ENCODE assay signal across 26 cellular contexts in genomic region chr9:82972446-82972845, GRCh38.
"Had no signal": no experiment of that assay in that cellular context is flagged by ENCODE, and none has a peak within 500 bp of the region (broad histone marks: within the 10 kb centered on the region; RNA-seq: fewer than 3 reads in every experiment).

No MANE protein-coding gene starts in this region.

- H3K36me3 ChIP-seq: ascending aorta, breast epithelium, gastrocnemius medialis had no signal

- H3K4me3 ChIP-seq: ascending aorta, breast epithelium, gastrocnemius medialis had no signal

- H3K27me3 ChIP-seq: ascending aorta, breast epithelium, foreskin keratinocyte, gastrocnemius medialis had no signal

- H3K4me1 ChIP-seq: ascending aorta, breast epithelium, gastrocnemius medialis had no signal

- H3K27ac ChIP-seq: ascending aorta, breast epithelium, epithelial cell of prostate, foreskin keratinocyte, gastrocnemius medialis had no signal

- DNase-seq: activated CD4-positive, alpha-beta memory T cell treated with anti-CD3 and anti-CD28 coated beads for 36 hours; activated CD4-positive, alpha-beta T cell treated with anti-CD3 and anti-CD28 coated beads for 36 hours; activated CD4-positive, alpha-beta T cell treated with anti-CD3 and anti-CD28 coated beads, Interleukin-2, amount 10 ng/mL, durations not matched to agents 24 days and 14 days; activated CD4-positive, CD25-positive, alpha-beta regulatory T cell; activated CD4-positive, CD25-positive, alpha-beta regulatory T cell treated with anti-CD3 and anti-CD28 coated beads, Interleukin-2, amount 50 U/mL, for 72 hours; activated CD8-positive, alpha-beta memory T cell treated with anti-CD3 and anti-CD28 coated beads, Interleukin-2, amount 10 ng/mL, durations not matched to agents 7 days and 5 days; activated CD8-positive, alpha-beta memory T cell treated with anti-CD3 and anti-CD28 coated beads, Interleukin-2, amount 50 U/mL, for 4 hours; activated CD8-positive, alpha-beta T cell treated with anti-CD3 and anti-CD28 coated beads, Interleukin-2, amount 10 ng/mL, durations not matched to agents 7 days and 5 days; activated gamma-delta T cell; activated naive CD4-positive, alpha-beta T cell; activated naive CD4-positive, alpha-beta T cell treated with anti-CD3 and anti-CD28 coated beads, Interleukin-2, amount 10 ng/mL, durations not matched to agents 7 days and 5 days; activated naive CD8-positive, alpha-beta T cell treated with anti-CD3 and anti-CD28 coated beads, Interleukin-2, amount 10 ng/mL, durations not matched to agents 7 days and 5 days; activated T-cell treated with anti-CD3 and anti-CD28 coated beads, Interleukin-2, amount 50 U/mL, for 24 hours; activated T-cell treated with anti-CD3 and anti-CD28 coated beads, Interleukin-2, amount 50 U/mL, for 72 hours; cortex of kidney; dermis blood vessel endothelial cell; effector CD4-positive, alpha-beta T cell; effector memory CD8-positive, alpha-beta T cell; foreskin keratinocyte; gastrocnemius medialis; glutamatergic neuron; T-helper 2 cell had no signal

- H3K9me3 ChIP-seq: gastrocnemius medialis had no signal

- ATAC-seq: activated CD4-positive, alpha-beta T cell treated with anti-CD3 and anti-CD28 coated beads for 36 hours; activated CD8-positive, alpha-beta memory T cell treated with anti-CD3 and anti-CD28 coated beads, Interleukin-2, amount 10 ng/mL, durations not matched to agents 7 days and 5 days; activated CD8-positive, alpha-beta T cell treated with anti-CD3 and anti-CD28 coated beads, Interleukin-2, amount 10 ng/mL, durations not matched to agents 7 days and 5 days; activated naive CD4-positive, alpha-beta T cell treated with anti-CD3 and anti-CD28 coated beads, Interleukin-2, amount 50 U/mL, for 72 hours; activated T-cell treated with anti-CD3 and anti-CD28 coated beads, Interleukin-2, amount 50 U/mL, for 72 hours; effector memory CD8-positive, alpha-beta T cell; foreskin keratinocyte; gastrocnemius medialis had no signal
